25 cellular contexts compared by ENCODE assay signal in genomic region chr6:74181471-74181870, GRCh38.
DNase-seq lines count a peak whose midpoint lies in the region; ATAC-seq, FAIRE-seq and TF ChIP-seq lines count a peak whose summit lies in the region.
"Had no signal": no experiment of that assay in that cellular context is flagged by ENCODE, and none has a peak within 500 bp of the region (broad histone marks: within the 10 kb centered on the region; RNA-seq: fewer than 3 reads in every experiment).

No MANE protein-coding gene starts in this region.

- no peak overlapping the region for H3K9ac ChIP-seq in GM12878 (ENCODE audit: control insufficient read depth, insufficient read depth, low read length)
- H3K9ac ChIP-seq: BLaER1 treated with 17β-estradiol and CSF1 and Interleukin-3, amounts not matched to agents 10 nM and 100 nM had no signal

- TF ChIP-seq EP300 in GM12878 (IDR thresholded peaks at IDR 0.05; ENCODE audit: borderline replicate concordance in 1 of 2, control insufficient read depth in 1 of 2, low read depth in 2 of 2, low read length in 2 of 2) = no peak

- no peak overlapping the region for H3K4me2 ChIP-seq in GM12878 (ENCODE audit: control insufficient read depth, insufficient read depth)
- H3K4me2 ChIP-seq: A549; BLaER1 treated with 17β-estradiol and CSF1 and Interleukin-3, amounts not matched to agents 10 nM and 100 nM had no signal

- no peaks in the 10 kb centered on the region for H4K20me1 ChIP-seq in GM12878 (ENCODE audit: control insufficient read depth, insufficient read depth)
- H4K20me1 ChIP-seq: BLaER1 treated with 17β-estradiol and CSF1 and Interleukin-3, amounts not matched to agents 10 nM and 100 nM had no signal

- TF ChIP-seq CTCF in GM12878 (IDR thresholded peaks at IDR 0.05 in 2 of 3, conservative IDR thresholded peaks at IDR 0.05 in 1 of 3; ENCODE audit: control insufficient read depth in 2 of 3, extremely low read depth in 1 of 3, insufficient read depth in 1 of 3, low read depth in 3 of 3, low read length in 3 of 3) (no peak), MCF 10A (IDR thresholded peaks at IDR 0.05; ENCODE audit: unreplicated experiment) (no peak)

- H3K36me3 ChIP-seq in GM12878 (ENCODE audit: control insufficient read depth in 2 of 2, insufficient read depth in 2 of 2, low read length in 1 of 2) = no peaks in the 10 kb centered on the region
- no peaks in the 10 kb centered on the region for H3K36me3 ChIP-seq in naive thymus-derived CD4-positive, alpha-beta T cell (ENCODE audit: control insufficient read depth in 2 of 3, insufficient read depth in 3 of 3, low read length in 3 of 3)
- H3K36me3 ChIP-seq: BLaER1 treated with 17β-estradiol and CSF1 and Interleukin-3, amounts not matched to agents 10 nM and 100 nM had no signal

- BruUV-seq in GM12878 (replicated peaks; lab: Mats Ljungman, UMichigan) (no TSS peak), MCF 10A (replicated peaks; lab: Mats Ljungman, UMichigan) (no TSS peak)

- intact Hi-C loops in GM12878 (cut with micrococcal nuclease; ENCODE audit: unreplicated experiment) (no loop called here), MCF 10A (cut with micrococcal nuclease) (no loop called here)
- intact Hi-C loops in naive thymus-derived CD4-positive, alpha-beta T cell (cut with micrococcal nuclease) = no loop called here

- no peaks in the 10 kb centered on the region for H3K4me1 Mint-ChIP-seq in naive thymus-derived CD4-positive, alpha-beta T cell
- no peaks in the 10 kb centered on the region for H3K4me1 Mint-ChIP-seq in MCF 10A (ENCODE audit: insufficient read depth, unreplicated experiment)

- no peak for FAIRE-seq in GM12878 (lab: Jason Lieb, UNC)
- FAIRE-seq: A549, GM12892 had no signal

- H3K27me3 ChIP-seq in GM12878 (replicated peaks in 1 of 2; ENCODE audit: control insufficient read depth in 2 of 2, insufficient read depth in 2 of 2, low read length in 1 of 2) = no peaks in the 10 kb centered on the region
- no peaks in the 10 kb centered on the region for H3K27me3 ChIP-seq in naive thymus-derived CD4-positive, alpha-beta T cell (ENCODE audit: control insufficient read depth in 2 of 2, insufficient read depth in 2 of 2, low read length in 2 of 2)
- H3K27me3 ChIP-seq: BLaER1 treated with 17β-estradiol and CSF1 and Interleukin-3, amounts not matched to agents 10 nM and 100 nM had no signal

- no peak overlapping the region for H3K4me3 ChIP-seq in GM12878
- H3K4me3 ChIP-seq in naive thymus-derived CD4-positive, alpha-beta T cell (ENCODE audit: low read length) = no peak overlapping the region
- H3K4me3 ChIP-seq: A549; BLaER1 treated with 17β-estradiol and CSF1 and Interleukin-3, amounts not matched to agents 10 nM and 100 nM had no signal

- in situ Hi-C loops in GM12878 (cut with MboI) = no loop called here

- no peak overlapping the region for H3K4me3 Mint-ChIP-seq in naive thymus-derived CD4-positive, alpha-beta T cell
- no peak overlapping the region for H3K4me3 Mint-ChIP-seq in MCF 10A (ENCODE audit: unreplicated experiment)
- H3K4me3 Mint-ChIP-seq: CD4-positive, alpha-beta T cell had no signal

- no peaks in the 10 kb centered on the region for H3K36me3 Mint-ChIP-seq in naive thymus-derived CD4-positive, alpha-beta T cell
- H3K36me3 Mint-ChIP-seq in MCF 10A (ENCODE audit: insufficient read depth, unreplicated experiment) = no peaks in the 10 kb centered on the region

- no peak overlapping the region for H3K27ac ChIP-seq in GM12878 (ENCODE audit: control insufficient read depth, insufficient read depth)
- H3K27ac ChIP-seq in naive thymus-derived CD4-positive, alpha-beta T cell (ENCODE audit: low read depth, low read length) = no peak overlapping the region
- H3K27ac ChIP-seq: A549; BLaER1 treated with 17β-estradiol and CSF1 and Interleukin-3, amounts not matched to agents 10 nM and 100 nM had no signal

- POLR2A ChIA-PET in GM12878 (lab: Charles Lee) = no interaction called here
- POLR2A ChIA-PET in naive thymus-derived CD4-positive, alpha-beta T cell (lab: Charles Lee) = no interaction called here
- POLR2A ChIA-PET in MCF 10A (lab: Yijun Ruan, JAX) = no interaction called here

- peak; percentile 68 for ATAC-seq in GM18511 (IDR thresholded peaks at IDR 0.05; ENCODE audit: unreplicated experiment)
- peak; percentile 48 for ATAC-seq in GM19452 (IDR thresholded peaks at IDR 0.05; ENCODE audit: unreplicated experiment)
- peak; percentile 75 for ATAC-seq in HG02943 (IDR thresholded peaks at IDR 0.05; ENCODE audit: low read depth, unreplicated experiment)
- peak; percentile 51 for ATAC-seq in GM12878
- ATAC-seq in naive thymus-derived CD4-positive, alpha-beta T cell = no peak
- ATAC-seq: A549, Panc1 had no signal

- H3K27ac Mint-ChIP-seq in naive thymus-derived CD4-positive, alpha-beta T cell = no peak overlapping the region
- no peak overlapping the region for H3K27ac Mint-ChIP-seq in MCF 10A (ENCODE audit: low read depth, unreplicated experiment)
- H3K27ac Mint-ChIP-seq: CD4-positive, alpha-beta T cell had no signal

- H3K4me1 ChIP-seq in GM12878 (ENCODE audit: control insufficient read depth, insufficient read depth, low read length) = no peaks in the 10 kb centered on the region
- no peaks in the 10 kb centered on the region for H3K4me1 ChIP-seq in naive thymus-derived CD4-positive, alpha-beta T cell (ENCODE audit: control insufficient read depth in 2 of 2, insufficient read depth in 2 of 2, low read length in 2 of 2)
- H3K4me1 ChIP-seq: A549; BLaER1 treated with 17β-estradiol and CSF1 and Interleukin-3, amounts not matched to agents 10 nM and 100 nM had no signal

- RAD21 ChIA-PET in GM12878 (lab: Charles Lee; ENCODE audit: unreplicated experiment) = no interaction called here

- H3K9me3 ChIP-seq in GM12878 (replicated peaks; ENCODE audit: control insufficient read depth, insufficient read depth, low read length) = no peaks in the 10 kb centered on the region; the same call in 2 of the 3 replicates
- H3K9me3 ChIP-seq in naive thymus-derived CD4-positive, alpha-beta T cell (ENCODE audit: control insufficient read depth in 2 of 3, low read length in 3 of 3) = no peaks in the 10 kb centered on the region
- H3K9me3 ChIP-seq: A549; BLaER1 treated with 17β-estradiol and CSF1 and Interleukin-3, amounts not matched to agents 10 nM and 100 nM had no signal

- H3K9me3 Mint-ChIP-seq in naive thymus-derived CD4-positive, alpha-beta T cell = peaks cover 0 to 25% (median 3%) of the 10 kb centered on the region in 11 donors
- H3K9me3 Mint-ChIP-seq in MCF 10A (ENCODE audit: unreplicated experiment) = no peaks in the 10 kb centered on the region

- DNase-seq in GM12878 (ENCODE audit: low read depth, low spot score) (no peak), retina (no peak), MCF 10A (ENCODE audit: unreplicated experiment) (no peak)
- DNase-seq in naive thymus-derived CD4-positive, alpha-beta T cell = no peak
- DNase-seq: AML-193; CD4-positive, alpha-beta T cell; COR-L47; DMS79; EL; GDM1; IMR-90; KG1; MM.1S; NCI-H2029 treated with DMSO at 0.1 percent for 48 hours; NCI-H446 treated with DMSO at 0.1 percent for 48 hours; NCI-H69; SHP77 treated with DMSO at 0.1 percent for 48 hours; T-helper 9 cell had no signal

- no peak for TF ChIP-seq POLR2A in GM12878 (IDR thresholded peaks at IDR 0.05; ENCODE audit: low read depth, low read length)

- SMC1A ChIA-PET in GM12878 (lab: Charles Lee; ENCODE audit: uncharacterized antibody, unreplicated experiment) = no interaction called here

- CTCF ChIA-PET in GM12878 (lab: Yijun Ruan, JAX) (interaction anchor here (1.0 kb wide), 1 partner anchor 16 kb away, joined by 3 read pairs; no protein-coding TSS in a partner anchor), MCF 10A (lab: Yijun Ruan, JAX) (no interaction called here)
- CTCF ChIA-PET in naive thymus-derived CD4-positive, alpha-beta T cell (lab: Charles Lee) = no interaction called here

- H2AFZ ChIP-seq in GM12878 (ENCODE audit: control insufficient read depth, low read depth, low read length) = no peak overlapping the region

- no peak for TF ChIP-seq RAD21 in GM12878 (IDR thresholded peaks at IDR 0.05; ENCODE audit: insufficient read depth, low read depth, low read length)

- no peaks in the 10 kb centered on the region for H3K79me2 ChIP-seq in GM12878 (ENCODE audit: control insufficient read depth, insufficient read depth, low read length)

- H3K27me3 Mint-ChIP-seq in naive thymus-derived CD4-positive, alpha-beta T cell = no peaks in the 10 kb centered on the region
- H3K27me3 Mint-ChIP-seq in MCF 10A (ENCODE audit: insufficient read depth, unreplicated experiment) = no peaks in the 10 kb centered on the region
- H3K27me3 Mint-ChIP-seq: CD4-positive, alpha-beta T cell had no signal

TF ChIP-seq in GM12878, 131 proteins besides CTCF, POLR2A, EP300 and RAD21 (continues in another document):
- no peak for TF ChIP-seq RB1 (IDR thresholded peaks at IDR 0.05; ENCODE audit: borderline replicate concordance)
- peak in 1 of 2 experiments; percentile 65; a peak in 1 of 4 replicates for TF ChIP-seq SRF (IDR thresholded peaks at IDR 0.05; ENCODE audit: low read depth in 2 of 2, low read length in 2 of 2)
- TF ChIP-seq KLF5 (IDR thresholded peaks at IDR 0.05; ENCODE audit: partially characterized antibody) = no peak
- TF ChIP-seq PKNOX1 (IDR thresholded peaks at IDR 0.05) = no peak
- TF ChIP-seq, protein P1, sequence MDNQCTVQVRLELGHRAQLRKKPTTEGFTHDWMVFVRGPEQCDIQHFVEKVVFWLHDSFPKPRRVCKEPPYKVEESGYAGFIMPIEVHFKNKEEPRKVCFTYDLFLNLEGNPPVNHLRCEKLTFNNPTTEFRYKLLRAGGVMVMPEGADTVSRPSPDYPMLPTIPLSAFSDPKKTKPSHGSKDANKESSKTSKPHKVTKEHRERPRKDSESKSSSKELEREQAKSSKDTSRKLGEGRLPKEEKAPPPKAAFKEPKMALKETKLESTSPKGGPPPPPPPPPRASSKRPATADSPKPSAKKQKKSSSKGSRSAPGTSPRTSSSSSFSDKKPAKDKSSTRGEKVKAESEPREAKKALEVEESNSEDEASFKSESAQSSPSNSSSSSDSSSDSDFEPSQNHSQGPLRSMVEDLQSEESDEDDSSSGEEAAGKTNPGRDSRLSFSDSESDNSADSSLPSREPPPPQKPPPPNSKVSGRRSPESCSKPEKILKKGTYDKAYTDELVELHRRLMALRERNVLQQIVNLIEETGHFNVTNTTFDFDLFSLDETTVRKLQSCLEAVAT (IDR thresholded peaks at IDR 0.05) = no peak
- TF ChIP-seq EZH2 (IDR thresholded peaks at IDR 0.05; ENCODE audit: borderline replicate concordance, control insufficient read depth, low read depth, low read length) = no peak
- TF ChIP-seq NR2F1 (conservative IDR thresholded peaks at IDR 0.05) = no peak
